Comparison of ENCODE assay signal across 26 cellular contexts in the genomic region with DNA sequence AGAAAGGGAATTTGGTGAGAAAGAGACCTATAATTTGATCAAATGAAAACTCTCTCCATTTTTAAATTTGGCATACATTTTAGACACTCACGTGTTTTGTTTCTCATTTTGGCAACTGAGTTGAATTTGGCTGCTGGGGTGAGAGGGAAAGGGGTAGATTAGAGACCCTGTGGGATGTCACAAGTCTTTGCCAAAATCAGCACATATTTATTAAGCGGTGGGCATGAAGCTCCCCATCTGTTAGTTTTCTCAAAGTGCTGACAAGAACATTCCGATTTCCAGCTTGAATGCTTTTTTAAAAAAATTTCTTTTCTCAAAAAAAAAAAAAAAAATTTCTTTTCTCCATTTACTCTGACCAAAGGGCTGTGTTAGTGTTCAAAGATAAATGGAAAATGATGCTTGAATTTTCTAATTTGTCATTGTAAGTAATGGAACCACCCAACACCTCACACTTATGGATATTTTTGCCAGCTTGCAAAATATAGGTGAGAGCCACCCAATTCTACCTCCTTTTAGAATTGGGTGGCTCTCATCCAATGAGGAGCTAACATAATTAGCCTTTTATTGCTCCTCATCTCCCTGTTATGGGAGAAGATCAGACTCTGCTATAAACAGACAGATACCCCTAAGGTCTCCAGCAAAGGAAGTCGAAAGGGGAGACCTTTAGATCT.
A peak's percentile ranks its signal among the peaks of the same experiment; 100 is the strongest.
DNase-seq lines count a peak whose midpoint lies in the region; ATAC-seq, FAIRE-seq and TF ChIP-seq lines count a peak whose summit lies in the region.
"Had no signal": no experiment of that assay in that cellular context is flagged by ENCODE, and none has a peak within 500 bp of the region (broad histone marks: within the 10 kb centered on the region; RNA-seq: fewer than 3 reads in every experiment).

No MANE protein-coding gene starts in this region.

- H3K27me3 ChIP-seq in breast epithelium (no peaks in the 10 kb centered on the region), astrocyte (ENCODE audit: insufficient read depth, low read length) (no peaks in the 10 kb centered on the region), gastroesophageal sphincter (no peaks in the 10 kb centered on the region), thoracic aorta (replicated peaks; ENCODE audit: insufficient read depth) (no peaks in the 10 kb centered on the region)
- H3K27me3 ChIP-seq: body of pancreas, Peyer's patch, spleen, tibial nerve had no signal

- no peak overlapping the region for H2AFZ ChIP-seq in astrocyte (ENCODE audit: low read depth, low read length)

- TF ChIP-seq POLR2A in breast epithelium (IDR thresholded peaks at IDR 0.05) (no peak), gastroesophageal sphincter (IDR thresholded peaks at IDR 0.05) (no peak)

- TF ChIP-seq EP300 in gastroesophageal sphincter (IDR thresholded peaks at IDR 0.05) = no peak

- H3K27ac ChIP-seq in breast epithelium (no peak overlapping the region), astrocyte (ENCODE audit: low read depth, low read length) (peak overlapping the region; percentile 88), gastroesophageal sphincter (peak overlapping the region; percentile 43 to 86 (median 62)), thoracic aorta (peak overlapping the region; percentile 56 to 78)
- H3K27ac ChIP-seq: body of pancreas, psoas muscle, spleen, WERI-Rb-1 had no signal

- H3K9me3 ChIP-seq in breast epithelium (no peaks in the 10 kb centered on the region), astrocyte (ENCODE audit: insufficient read depth, low read depth, low read length) (no peaks in the 10 kb centered on the region), gastroesophageal sphincter (no peaks in the 10 kb centered on the region), thoracic aorta (no peaks in the 10 kb centered on the region)
- H3K9me3 ChIP-seq: body of pancreas, Caco-2, Peyer's patch, psoas muscle, spleen, tibial nerve had no signal

- CTCF ChIA-PET in MCF 10A (lab: Yijun Ruan, JAX) = interaction anchor here (0.7 kb wide), 1 partner anchor 29 kb away, joined by 6 read pairs; no protein-coding TSS in a partner anchor

- POLR2A ChIA-PET in MCF 10A (lab: Yijun Ruan, JAX) = interaction anchor here (0.7 to 1.3 kb wide), 3 partner anchors 78 to 153 kb away, joined by 3 to 5 read pairs (median 3); no protein-coding TSS in a partner anchor

- H3K4me3 ChIP-seq in breast epithelium = no peak overlapping the region
- H3K4me3 ChIP-seq in astrocyte (ENCODE audit: insufficient read depth, low read depth, low read length) = no peak overlapping the region
- no peak overlapping the region for H3K4me3 ChIP-seq in gastroesophageal sphincter
- no peak overlapping the region for H3K4me3 ChIP-seq in thoracic aorta
- H3K4me3 ChIP-seq: body of pancreas, Peyer's patch, psoas muscle, spleen, tibial nerve had no signal

- H3K36me3 ChIP-seq in breast epithelium = no peaks in the 10 kb centered on the region
- no peaks in the 10 kb centered on the region for H3K36me3 ChIP-seq in astrocyte (ENCODE audit: insufficient read depth, low read length)
- no peaks in the 10 kb centered on the region for H3K36me3 ChIP-seq in gastroesophageal sphincter
- no peaks in the 10 kb centered on the region for H3K36me3 ChIP-seq in thoracic aorta
- H3K36me3 ChIP-seq: Peyer's patch, spleen, tibial nerve, WERI-Rb-1 had no signal

- H3K4me1 Mint-ChIP-seq in MCF 10A (ENCODE audit: insufficient read depth, unreplicated experiment) = peaks cover 38% of the 10 kb centered on the region
- peaks cover 68% of the 10 kb centered on the region for H3K4me1 Mint-ChIP-seq in astrocyte (ENCODE audit: low read depth, unreplicated experiment)
- H3K4me1 Mint-ChIP-seq: activated naive CD8-positive, alpha-beta T cell treated with anti-CD3 and anti-CD28 coated beads, Interleukin-2, amount 10 ng/mL, durations not matched to agents 7 days and 5 days had no signal

- intact Hi-C loops in MCF 10A (cut with micrococcal nuclease) = no loop called here
- intact Hi-C loops in breast epithelium (cut with DNase I; ENCODE audit: low total_unique reads) = no loop called here

- H3K27ac Mint-ChIP-seq in MCF 10A (ENCODE audit: low read depth, unreplicated experiment) (peak overlapping the region; percentile 80), astrocyte (ENCODE audit: unreplicated experiment) (peak overlapping the region; percentile 97)
- H3K27ac Mint-ChIP-seq: activated naive CD8-positive, alpha-beta T cell treated with anti-CD3 and anti-CD28 coated beads, Interleukin-2, amount 10 ng/mL, durations not matched to agents 7 days and 5 days had no signal

- no peaks in the 10 kb centered on the region for H4K20me1 ChIP-seq in astrocyte (ENCODE audit: insufficient read depth, low read length)

- peak; percentile 45 for FAIRE-seq in astrocyte (lab: Jason Lieb, UNC)
- FAIRE-seq: GM12891, H1 had no signal

- no peaks in the 10 kb centered on the region for H3K36me3 Mint-ChIP-seq in MCF 10A (ENCODE audit: insufficient read depth, unreplicated experiment)
- H3K36me3 Mint-ChIP-seq in astrocyte (ENCODE audit: low read depth, unreplicated experiment) = no peaks in the 10 kb centered on the region
- H3K36me3 Mint-ChIP-seq: activated naive CD8-positive, alpha-beta T cell treated with anti-CD3 and anti-CD28 coated beads, Interleukin-2, amount 10 ng/mL, durations not matched to agents 7 days and 5 days had no signal

- BruUV-seq in MCF 10A (replicated peaks; lab: Mats Ljungman, UMichigan) = no TSS peak

- no peak for TF ChIP-seq CTCF in MCF 10A (IDR thresholded peaks at IDR 0.05; ENCODE audit: unreplicated experiment)
- TF ChIP-seq CTCF in breast epithelium (IDR thresholded peaks at IDR 0.05) = no peak
- no peak for TF ChIP-seq CTCF in astrocyte (IDR thresholded peaks at IDR 0.05; ENCODE audit: insufficient read depth, low read depth, low read length)
- TF ChIP-seq CTCF in gastroesophageal sphincter (IDR thresholded peaks at IDR 0.05) = no peak
- TF ChIP-seq CTCF in thoracic aorta (IDR thresholded peaks at IDR 0.05) = no peak

- H3K27me3 Mint-ChIP-seq in MCF 10A (ENCODE audit: insufficient read depth, unreplicated experiment) = no peaks in the 10 kb centered on the region
- H3K27me3 Mint-ChIP-seq in astrocyte (ENCODE audit: low read depth, unreplicated experiment) = no peaks in the 10 kb centered on the region
- H3K27me3 Mint-ChIP-seq: activated naive CD8-positive, alpha-beta T cell treated with anti-CD3 and anti-CD28 coated beads, Interleukin-2, amount 10 ng/mL, durations not matched to agents 7 days and 5 days had no signal

- H3K4me3 Mint-ChIP-seq in MCF 10A (ENCODE audit: unreplicated experiment) (no peak overlapping the region), astrocyte (ENCODE audit: unreplicated experiment) (peak overlapping the region; percentile 35)
- H3K4me3 Mint-ChIP-seq: activated naive CD8-positive, alpha-beta T cell treated with anti-CD3 and anti-CD28 coated beads, Interleukin-2, amount 10 ng/mL, durations not matched to agents 7 days and 5 days had no signal

- ATAC-seq in gastroesophageal sphincter = no peak
- ATAC-seq in thoracic aorta (ENCODE audit: insufficient number of reproducible peaks, low FRiP score, low read depth) = no peak
- ATAC-seq in HG02973 (IDR thresholded peaks at IDR 0.05; ENCODE audit: unreplicated experiment) = no peak
- ATAC-seq in GM21576 (IDR thresholded peaks at IDR 0.05; ENCODE audit: unreplicated experiment) = no peak
- ATAC-seq in HG02870 (IDR thresholded peaks at IDR 0.05; ENCODE audit: unreplicated experiment) = no peak
- ATAC-seq: body of pancreas; psoas muscle; stimulated activated naive CD8-positive, alpha-beta T cell treated with anti-CD3 and anti-CD28 coated beads, Interleukin-15, Interleukin-2, amounts not matched to agents 100 U/mL and 50 U/mL, for 24 hours had no signal

- peak overlapping the region; percentile 66 for H3K9ac ChIP-seq in astrocyte (ENCODE audit: low read length)

- H3K4me2 ChIP-seq in astrocyte (ENCODE audit: low read length) = peak overlapping the region; percentile 38

- 50 to 53% methylated on average over 3 to 4 of the region's 4 CpGs for WGBS in gastroesophageal sphincter (ENCODE audit: low coverage in 1 of 2), 2 donors

- DNase-seq in MCF 10A (ENCODE audit: unreplicated experiment) (no peak), breast epithelium (ENCODE audit: low spot score in 2 of 2) (no peak), astrocyte (ENCODE audit: low read depth) (no peak), thoracic aorta (ENCODE audit: low spot score) (no peak)
- DNase-seq: activated CD4-positive, alpha-beta T cell treated with anti-CD3 and anti-CD28 coated beads, Interleukin-2, amount 50 U/mL, for 4 hours; activated CD8-positive, alpha-beta memory T cell treated with anti-CD3 and anti-CD28 coated beads, Interleukin-2, amount 50 U/mL, for 48 hours; activated effector memory CD4-positive, alpha-beta T cell treated with Interleukin-2 at 50 U/mL for 16 hours; activated naive CD8-positive, alpha-beta T cell treated with anti-CD3 and anti-CD28 coated beads, Interleukin-2, amount 10 ng/mL, durations not matched to agents 7 days and 5 days; body of pancreas; Caco-2; DND-41; NCI-H1417; NCI-H524 treated with DMSO at 0.1 percent for 48 hours; Peyer's patch; psoas muscle; spleen; stimulated activated CD4-positive, alpha-beta T cell treated with anti-CD3 and anti-CD28 coated beads, Interleukin-4, amount 100 ng/mL, for 24 hours; stimulated activated naive CD8-positive, alpha-beta T cell treated with anti-CD3 and anti-CD28 coated beads, Interleukin-15, Interleukin-2, amounts not matched to agents 100 U/mL and 50 U/mL, for 24 hours; WERI-Rb-1 had no signal

- H3K9me3 Mint-ChIP-seq in MCF 10A (ENCODE audit: unreplicated experiment) (no peaks in the 10 kb centered on the region), astrocyte (ENCODE audit: unreplicated experiment) (no peaks in the 10 kb centered on the region)
- H3K9me3 Mint-ChIP-seq: activated naive CD8-positive, alpha-beta T cell treated with anti-CD3 and anti-CD28 coated beads, Interleukin-2, amount 10 ng/mL, durations not matched to agents 7 days and 5 days had no signal

- H3K79me2 ChIP-seq in astrocyte (ENCODE audit: insufficient read depth, low read length) = no peaks in the 10 kb centered on the region

- H3K4me1 ChIP-seq in breast epithelium = no peaks in the 10 kb centered on the region
- peaks cover 30% of the 10 kb centered on the region for H3K4me1 ChIP-seq in astrocyte (ENCODE audit: insufficient read depth, low read length)
- peaks cover 0 to 58% (median 12%) of the 10 kb centered on the region in 3 donors for H3K4me1 ChIP-seq in gastroesophageal sphincter
- peaks cover 6 to 37% of the 10 kb centered on the region in 2 donors for H3K4me1 ChIP-seq in thoracic aorta (ENCODE audit: control insufficient read depth in 1 of 2, low read depth in 2 of 2)
- H3K4me1 ChIP-seq: body of pancreas, Caco-2, Peyer's patch, psoas muscle, spleen had no signal

Comparison
In these comparisons a context has a peak if more than half of its experiments do, and no peak if none do; other contexts are left out.
1. H3K27ac ChIP-seq: peak in astrocyte (single experiment), gastroesophageal sphincter (4 of 4) and thoracic aorta (2 of 2); none in breast epithelium (0 of 2).